In genomic region chr5:38559427-38559826, GRCh38 we compare ENCODE assay signal across 3 cellular contexts.
TF ChIP-seq lines count a peak whose summit lies in the region.

No MANE protein-coding gene starts in this region.

TF ChIP-seq in IMR-90, 13 proteins besides CTCF, POLR2A, EP300 and RAD21:
- no peak for TF ChIP-seq MAFK (IDR thresholded peaks at IDR 0.05; ENCODE audit: low read depth, low read length)
- peak; percentile 23; the same call in 1 of the 2 replicates for TF ChIP-seq CEBPB (IDR thresholded peaks at IDR 0.05; ENCODE audit: low read depth, low read length)

TF ChIP-seq in K562, 482 proteins besides CTCF, POLR2A, EP300 and RAD21:
- TF ChIP-seq CEBPG (CRISPR knock-in tag; IDR thresholded peaks at IDR 0.05) (no peak), CEBPG (tag; conservative IDR thresholded peaks at IDR 0.05 in 1 of 2, IDR thresholded peaks at IDR 0.05 in 1 of 2) (peak; percentile 50 to 74; a peak in 3 of 4 replicates), CEBPB (tag; IDR thresholded peaks at IDR 0.05) (peak; percentile 56), CUX1 (CRISPR knock-in tag; IDR thresholded peaks at IDR 0.05) (no peak)

TF ChIP-seq in liver, 16 proteins besides CTCF, POLR2A, EP300 and RAD21:
- TF ChIP-seq HNF4A (conservative IDR thresholded peaks at IDR 0.05): peak; percentile 29 to 37
- TF ChIP-seq JUND (IDR thresholded peaks at IDR 0.05): no peak
- TF ChIP-seq TAF1 (conservative IDR thresholded peaks at IDR 0.05): no peak
- TF ChIP-seq FOXA2 (IDR thresholded peaks at IDR 0.05): no peak
